In the genomic region with DNA sequence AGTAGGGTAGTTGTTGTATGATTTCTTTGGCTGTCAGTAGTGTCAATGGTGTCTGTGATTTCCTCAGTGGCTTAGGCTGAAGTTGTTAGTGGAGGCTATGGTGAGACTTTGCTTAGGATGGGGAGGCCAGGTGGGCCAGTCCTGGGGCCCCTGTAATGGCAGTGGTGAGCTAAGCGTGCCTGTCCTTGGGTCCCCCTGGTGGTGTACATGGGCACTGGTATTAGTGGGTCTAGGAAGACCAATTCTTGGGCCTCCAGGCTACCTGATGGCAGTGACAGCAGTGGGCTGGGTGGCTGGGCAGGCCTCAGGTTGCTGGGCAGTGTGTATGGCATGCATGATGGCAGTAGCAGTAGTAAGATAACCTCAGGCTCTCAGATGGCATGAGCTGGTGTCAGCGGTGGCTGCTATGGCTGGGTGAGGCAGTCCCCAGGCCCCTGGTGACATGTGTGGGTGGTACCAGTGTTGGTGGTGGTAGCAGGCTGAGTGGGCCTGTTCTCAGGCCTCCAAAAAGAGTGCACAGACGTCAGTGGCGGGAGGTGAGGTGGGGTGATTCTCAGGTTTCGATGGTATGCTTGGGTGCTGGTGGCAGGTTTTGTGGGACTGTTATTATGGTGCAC, we compare ENCODE assay signal across 12 cellular contexts.
A peak's percentile ranks its signal among the peaks of the same experiment; 100 is the strongest.
DNase-seq lines count a peak whose midpoint lies in the region; ATAC-seq, FAIRE-seq and TF ChIP-seq lines count a peak whose summit lies in the region.
"Had no signal": no experiment of that assay in that cellular context is flagged by ENCODE, and none has a peak within 500 bp of the region (broad histone marks: within the 10 kb centered on the region; RNA-seq: fewer than 3 reads in every experiment).

No MANE protein-coding gene starts in this region.

- H3K4me3 ChIP-seq in cardiac muscle cell: no peak overlapping the region
- no peak overlapping the region for H3K4me3 ChIP-seq in heart right ventricle
- no peak overlapping the region for H3K4me3 ChIP-seq in bronchial epithelial cell (ENCODE audit: low read depth, low read length)
- no peak overlapping the region for H3K4me3 ChIP-seq in tibial nerve
- no peak overlapping the region for H3K4me3 ChIP-seq in hepatocyte
- H3K4me3 ChIP-seq: smooth muscle cell had no signal

- TF ChIP-seq EP300 in tibial nerve (IDR thresholded peaks at IDR 0.05): no peak

- no peak for ATAC-seq in heart right ventricle
- ATAC-seq in HG03354 (IDR thresholded peaks at IDR 0.05; ENCODE audit: poor library complexity, severe bottlenecking, unreplicated experiment): peak; percentile 70
- ATAC-seq in HG03460 (IDR thresholded peaks at IDR 0.05; ENCODE audit: unreplicated experiment): no peak

- no peaks in the 10 kb centered on the region for H4K20me1 ChIP-seq in hepatocyte (ENCODE audit: insufficient read depth, poor library complexity, severe bottlenecking)

- no peaks in the 10 kb centered on the region for H3K4me1 Mint-ChIP-seq in type B pancreatic cell (ENCODE audit: unreplicated experiment)
- H3K4me1 Mint-ChIP-seq: activated CD4-positive, alpha-beta T cell treated with anti-CD3 and anti-CD28 coated beads, Interleukin-2, amount 10 ng/mL, durations not matched to agents 7 days and 5 days had no signal

- no peaks in the 10 kb centered on the region for H3K36me3 Mint-ChIP-seq in type B pancreatic cell

- FAIRE-seq in bronchial epithelial cell (lab: Jason Lieb, UNC): no peak

- peaks cover 14% of the 10 kb centered on the region for H3K36me3 ChIP-seq in cardiac muscle cell
- no peaks in the 10 kb centered on the region for H3K36me3 ChIP-seq in heart right ventricle
- H3K36me3 ChIP-seq in bronchial epithelial cell (ENCODE audit: control insufficient read depth, insufficient read depth, low read length): no peaks in the 10 kb centered on the region
- no peaks in the 10 kb centered on the region for H3K36me3 ChIP-seq in tibial nerve
- no peaks in the 10 kb centered on the region for H3K36me3 ChIP-seq in hepatocyte (replicated peaks; ENCODE audit: insufficient read depth, low read depth)

- H3K27me3 Mint-ChIP-seq in type B pancreatic cell: no peaks in the 10 kb centered on the region
- H3K27me3 Mint-ChIP-seq: activated CD4-positive, alpha-beta T cell treated with anti-CD3 and anti-CD28 coated beads, Interleukin-2, amount 10 ng/mL, durations not matched to agents 7 days and 5 days had no signal

- H3K27me3 ChIP-seq in cardiac muscle cell: no peaks in the 10 kb centered on the region
- no peaks in the 10 kb centered on the region for H3K27me3 ChIP-seq in heart right ventricle
- H3K27me3 ChIP-seq in bronchial epithelial cell (ENCODE audit: control insufficient read depth, insufficient read depth, low read length): no peaks in the 10 kb centered on the region
- no peaks in the 10 kb centered on the region for H3K27me3 ChIP-seq in tibial nerve
- H3K27me3 ChIP-seq in hepatocyte: no peaks in the 10 kb centered on the region

- H3K27ac Mint-ChIP-seq in type B pancreatic cell: no peak overlapping the region
- H3K27ac Mint-ChIP-seq: activated CD4-positive, alpha-beta T cell treated with anti-CD3 and anti-CD28 coated beads, Interleukin-2, amount 10 ng/mL, durations not matched to agents 7 days and 5 days; activated naive CD4-positive, alpha-beta T cell treated with anti-CD3 and anti-CD28 coated beads for 36 hours had no signal

- intact Hi-C loops in heart right ventricle (cut with DNase I): no loop called here

- TF ChIP-seq CTCF in cardiac muscle cell (IDR thresholded peaks at IDR 0.05; ENCODE audit: low read depth, low read length): no peak
- no peak for TF ChIP-seq CTCF in heart right ventricle (IDR thresholded peaks at IDR 0.05)
- TF ChIP-seq CTCF in bronchial epithelial cell (IDR thresholded peaks at IDR 0.05; ENCODE audit: insufficient read depth, low read length, severe bottlenecking): peak; percentile 10
- TF ChIP-seq CTCF in type B pancreatic cell (conservative IDR thresholded peaks at IDR 0.05): peak; percentile 36
- TF ChIP-seq CTCF in tibial nerve (IDR thresholded peaks at IDR 0.05): no peak
- TF ChIP-seq CTCF in hepatocyte (IDR thresholded peaks at IDR 0.05; ENCODE audit: poor library complexity): no peak

- H3K4me2 ChIP-seq in hepatocyte: no peak overlapping the region
- H3K4me2 ChIP-seq: smooth muscle cell had no signal

- H3K9me3 Mint-ChIP-seq in type B pancreatic cell: no peaks in the 10 kb centered on the region
- H3K9me3 Mint-ChIP-seq: activated CD4-positive, alpha-beta T cell treated with anti-CD3 and anti-CD28 coated beads, Interleukin-2, amount 10 ng/mL, durations not matched to agents 7 days and 5 days; activated naive CD4-positive, alpha-beta T cell treated with anti-CD3 and anti-CD28 coated beads for 36 hours had no signal

- no peak for TF ChIP-seq POLR2A in tibial nerve (IDR thresholded peaks at IDR 0.05)

- no peaks in the 10 kb centered on the region for H3K4me1 ChIP-seq in cardiac muscle cell (ENCODE audit: low read depth)
- no peaks in the 10 kb centered on the region for H3K4me1 ChIP-seq in heart right ventricle
- no peaks in the 10 kb centered on the region for H3K4me1 ChIP-seq in tibial nerve
- H3K4me1 ChIP-seq in hepatocyte (ENCODE audit: insufficient read depth): no peaks in the 10 kb centered on the region

- no peak overlapping the region for H2AFZ ChIP-seq in hepatocyte

- DNase-seq in cardiac muscle cell (ENCODE audit: low read depth in 1 of 2, low spot score in 1 of 2) (no peak), heart right ventricle (no peak), bronchial epithelial cell (ENCODE audit: low read depth) (no peak), type B pancreatic cell (ENCODE audit: extremely low spot score, unreplicated experiment) (no peak), tibial nerve (ENCODE audit: low spot score in 2 of 2) (no peak), hepatocyte (ENCODE audit: low spot score) (no peak)
- DNase-seq: activated CD4-positive, alpha-beta T cell treated with anti-CD3 and anti-CD28 coated beads, Interleukin-2, amount 10 ng/mL, durations not matched to agents 7 days and 5 days; activated naive CD4-positive, alpha-beta T cell treated with anti-CD3 and anti-CD28 coated beads for 36 hours; dermis blood vessel endothelial cell had no signal

- 73 to 88% methylated on average over 5 of the region's 5 CpGs for WGBS in heart right ventricle, 2 donors
- 76 to 100% methylated on average over 1 to 5 of the region's 5 CpGs for WGBS in tibial nerve, 2 donors
- whole genome bisulfite sequencing in hepatocyte (ENCODE audit: low lambda C conversion rate, missing lambda C conversion rate): 68% methylated on average over 5 of the region's 5 CpGs

- H3K9me2 ChIP-seq in hepatocyte (replicated peaks; ENCODE audit: insufficient read depth): no peaks in the 10 kb centered on the region

- H3K4me3 Mint-ChIP-seq in type B pancreatic cell: no peak overlapping the region
- H3K4me3 Mint-ChIP-seq: activated CD4-positive, alpha-beta T cell treated with anti-CD3 and anti-CD28 coated beads, Interleukin-2, amount 10 ng/mL, durations not matched to agents 7 days and 5 days; activated naive CD4-positive, alpha-beta T cell treated with anti-CD3 and anti-CD28 coated beads for 36 hours had no signal

- H3K9me3 ChIP-seq in cardiac muscle cell (ENCODE audit: low read depth) (no peaks in the 10 kb centered on the region), heart right ventricle (no peaks in the 10 kb centered on the region), tibial nerve (no peaks in the 10 kb centered on the region), hepatocyte (ENCODE audit: low read depth) (no peaks in the 10 kb centered on the region)

- H3K79me2 ChIP-seq in hepatocyte: no peaks in the 10 kb centered on the region

- H3K27ac ChIP-seq in cardiac muscle cell: peak overlapping the region; percentile 51
- no peak overlapping the region for H3K27ac ChIP-seq in heart right ventricle
- no peak overlapping the region for H3K27ac ChIP-seq in tibial nerve
- H3K27ac ChIP-seq in hepatocyte: no peak overlapping the region

Comparison
In these comparisons a context has a peak if more than half of its experiments do, and no peak if none do; other contexts are left out.
1. CTCF ChIP-seq: peak in bronchial epithelial cell (single experiment) and type B pancreatic cell (single experiment); none in cardiac muscle cell (single experiment), heart right ventricle (0 of 9), tibial nerve (0 of 5) and hepatocyte (single experiment).